In genomic region chr20:62419759-62420158, GRCh38 we compare ENCODE assay signal across 18 cellular contexts. TPM values are rescaled to one million over a fixed set of nuclear protein-coding genes. Genes with fewer than 3 reads are reported as not detected.
DNase-seq lines count a peak whose midpoint lies in the region; ATAC-seq, FAIRE-seq and TF ChIP-seq lines count a peak whose summit lies in the region.
"Had no signal": no experiment of that assay in that cellular context is flagged by ENCODE, and none has a peak within 500 bp of the region (broad histone marks: within the 10 kb centered on the region; RNA-seq: fewer than 3 reads in every experiment).

No MANE protein-coding gene starts in this region.

- H3K14ac ChIP-seq in H9 (ENCODE audit: insufficient read depth, low read length) = peak overlapping the region; percentile 14; the same call in 1 of the 2 replicates

- H3K4ac ChIP-seq in H9 (ENCODE audit: low read depth, low read length) = no peak overlapping the region

- no peak overlapping the region for H2BK120ac ChIP-seq in H9 (ENCODE audit: low read depth, low read length, poor library complexity, severe bottlenecking)

- no peak for ATAC-seq in K562
- no peak for ATAC-seq in HG02884 (IDR thresholded peaks at IDR 0.05; ENCODE audit: unreplicated experiment)
- ATAC-seq: HCT116 had no signal

- H3K4me3 Mint-ChIP-seq in Caco-2 (ENCODE audit: unreplicated experiment) (no peak overlapping the region), H9 (no peak overlapping the region)
- H3K4me3 Mint-ChIP-seq: CD4-positive, alpha-beta memory T cell had no signal

- H3K9ac ChIP-seq in H9 (ENCODE audit: extremely low read depth, insufficient read length, low read length) (no peak overlapping the region), K562 (ENCODE audit: insufficient read depth in 1 of 2, low read depth in 2 of 2, low read length in 2 of 2) (peak overlapping the region in 1 of 2 experiments; percentile 37; a peak in 1 of 4 replicates)

- CTCF ChIA-PET in Caco-2 (lab: Charles Lee) = interaction anchor here (0.6 to 1.2 kb wide), 2 partner anchors 10 to 33 kb away, joined by 3 to 4 read pairs; partner anchors contain the start of gene RPS21
- CTCF ChIA-PET in K562 (lab: Yijun Ruan, JAX; ENCODE audit: low intra/inter-chr PET ratio) = no interaction called here

- no peak overlapping the region for H4K8ac ChIP-seq in H9 (replicated peaks; ENCODE audit: insufficient read length, low read depth, low read length)

- H3K27ac ChIP-seq in H9 (ENCODE audit: insufficient read length, low read depth, low read length) (no peak overlapping the region), K562 (ENCODE audit: extremely low read depth, low read depth, low read length) (no peak overlapping the region)

- no TSS peak for BruUV-seq in Caco-2 (replicated peaks; lab: Mats Ljungman, UMichigan)
- BruUV-seq in K562 (replicated peaks; lab: Mats Ljungman, UMichigan) = no TSS peak

- H3K9me3 Mint-ChIP-seq in Caco-2 (ENCODE audit: unreplicated experiment) (no peaks in the 10 kb centered on the region), H9 (peaks cover 0 to 5% of the 10 kb centered on the region in 2 experiments; a peak in 2 of 5 replicates)

- no peaks in the 10 kb centered on the region for H3K79me1 ChIP-seq in H9 (ENCODE audit: insufficient read depth, low read depth, low read length, poor library complexity, severe bottlenecking)

- H3K9me1 ChIP-seq in K562 (ENCODE audit: control insufficient read depth, insufficient read depth, low read length) = peaks cover 3% of the 10 kb centered on the region

- no peaks in the 10 kb centered on the region for H3K23me2 ChIP-seq in H9 (ENCODE audit: insufficient read length, low read depth, low read length, poor library complexity, severe bottlenecking)

- intact Hi-C loops in Caco-2 (cut with micrococcal nuclease; ENCODE audit: unreplicated experiment) (no loop called here), K562 (cut with micrococcal nuclease) (no loop called here)

- DNase-seq in Caco-2 (no peak), H9 (no peak), K562 (ENCODE audit: extremely low read depth in 1 of 4, low spot score in 3 of 4) (peak in 2 of 4 experiments; percentile 60 to 61), NCI-H1105 treated with DMSO at 0.1 percent for 48 hours (lab: John Stamatoyannopoulos, UW) (no peak)
- DNase-seq: C1 segment of cervical spinal cord; CD4-positive, alpha-beta memory T cell; COR-L47; DMS153; DND-41 had no signal

- H2BK15ac ChIP-seq in H9 (ENCODE audit: low read depth, low read length) = no peak overlapping the region

- FAIRE-seq in K562 (lab: Jason Lieb, UNC) = no peak
- FAIRE-seq: G401.6, GM12892, H1 had no signal

- H3K56ac ChIP-seq in H9 (ENCODE audit: insufficient read length, low read depth, low read length) = no peak overlapping the region

- in situ Hi-C loops in K562 (cut with MboI) = loop anchor here (5.0 to 10.0 kb wide), 2 partner anchors 73 to 195 kb away; no protein-coding TSS in a partner anchor

- H2AFZ ChIP-seq in H9 (ENCODE audit: low read length) = no peak overlapping the region
- no peak overlapping the region for H2AFZ ChIP-seq in K562 (ENCODE audit: low read depth, low read length)

- no peaks in the 10 kb centered on the region for H3K27me3 Mint-ChIP-seq in Caco-2 (ENCODE audit: insufficient read depth, unreplicated experiment)
- peaks cover 1% of the 10 kb centered on the region for H3K27me3 Mint-ChIP-seq in H9 (ENCODE audit: low read depth)
- H3K27me3 Mint-ChIP-seq: CD4-positive, alpha-beta memory T cell had no signal

- H3K27ac Mint-ChIP-seq in Caco-2 (ENCODE audit: unreplicated experiment) (peak overlapping the region; percentile 14), H9 (no peak overlapping the region; a peak in 1 of 7 replicates)

- H3K4me3 ChIP-seq in Caco-2 (ENCODE audit: low read depth, low read length) (no peak overlapping the region), K562 (no peak overlapping the region)

- H3T11ph ChIP-seq in H9 (ENCODE audit: low read length) = no peak overlapping the region

- no peak overlapping the region for H2BK20ac ChIP-seq in H9 (ENCODE audit: low read depth, low read length, poor library complexity, severe bottlenecking)

- no peak overlapping the region for H3K18ac ChIP-seq in H9 (ENCODE audit: insufficient read length, low read depth, low read length)

- no peak for TF ChIP-seq EP300 in K562 (IDR thresholded peaks at IDR 0.05; ENCODE audit: low read length)

- H3K4me2 ChIP-seq in H9 (ENCODE audit: insufficient read depth, insufficient read length, low read length) (no peak overlapping the region), K562 (ENCODE audit: insufficient read depth, low read length) (no peak overlapping the region)

- no peak overlapping the region for H4K91ac ChIP-seq in H9 (ENCODE audit: insufficient read length, low read depth, low read length)

- H3K23ac ChIP-seq in H9 (ENCODE audit: insufficient read length, low read depth, low read length) = no peak overlapping the region

- H2BK12ac ChIP-seq in H9 (ENCODE audit: insufficient read length, low read depth, low read length) = no peak overlapping the region

- no peak overlapping the region for H2AK5ac ChIP-seq in H9 (ENCODE audit: insufficient read length, low read length)

- TF ChIP-seq CTCF in Caco-2 (IDR thresholded peaks at IDR 0.05; ENCODE audit: insufficient read depth in 1 of 2, low read depth in 1 of 2, low read length in 1 of 2, severe bottlenecking in 1 of 2, unreplicated experiment in 1 of 2) (no peak), H9 (conservative IDR thresholded peaks at IDR 0.05) (no peak), K562 (IDR thresholded peaks at IDR 0.05 in 2 of 3, conservative IDR thresholded peaks at IDR 0.05 in 1 of 3; ENCODE audit: insufficient read depth in 2 of 3, low read depth in 1 of 3, low read length in 3 of 3) (no peak)

- peaks cover 42% of the 10 kb centered on the region for H3K4me1 Mint-ChIP-seq in Caco-2 (ENCODE audit: low read depth, unreplicated experiment)
- H3K4me1 Mint-ChIP-seq in H9 = peaks cover 1 to 15% of the 10 kb centered on the region in 2 experiments

- H3K9me3 ChIP-seq in Caco-2 (no peaks in the 10 kb centered on the region), H9 (ENCODE audit: control insufficient read depth, low read depth, low read length) (no peaks in the 10 kb centered on the region), K562 (replicated peaks; ENCODE audit: control insufficient read depth, insufficient read depth, low read depth, low read length) (no peaks in the 10 kb centered on the region)

- WGBS in H9 (ENCODE audit: extremely low coverage, insufficient read length, low lambda C conversion rate) = no CpG with 5 or more reads among the region's 9 CpGs
- WGBS in K562 (ENCODE audit: insufficient coverage, low coverage, missing lambda C conversion rate) = 9% methylated on average over 9 of the region's 9 CpGs

- H3K27me3 ChIP-seq in Caco-2 (replicated peaks; ENCODE audit: control insufficient read depth, insufficient read depth, low read length) (no peaks in the 10 kb centered on the region), H9 (ENCODE audit: insufficient read depth, low read length) (no peaks in the 10 kb centered on the region), K562 (ENCODE audit: control insufficient read depth in 2 of 2, insufficient read depth in 2 of 2, low read length in 2 of 2) (peaks cover 10 to 50% of the 10 kb centered on the region in 2 experiments; a peak in 4 of 5 replicates)

- H3K36me3 Mint-ChIP-seq in Caco-2 (ENCODE audit: insufficient read depth, unreplicated experiment) (peaks cover 61% of the 10 kb centered on the region), H9 (ENCODE audit: insufficient read depth in 1 of 3, low read depth in 3 of 3) (peaks cover 0 to 4% (median 0%) of the 10 kb centered on the region in 3 experiments; a peak in 1 of 7 replicates)
- H3K36me3 Mint-ChIP-seq: CD4-positive, alpha-beta memory T cell had no signal

- POLR2A ChIA-PET in Caco-2 (lab: Charles Lee) (no interaction called here), K562 (lab: Yijun Ruan, JAX) (interaction anchor here (0.7 to 1.2 kb wide), 3 partner anchors 10 to 150 kb away, joined by 3 to 5 read pairs (median 4); no protein-coding TSS in a partner anchor)

- no peak overlapping the region for H4K5ac ChIP-seq in H9 (ENCODE audit: insufficient read length, low read depth, low read length)

- H4K20me1 ChIP-seq in H9 (ENCODE audit: control insufficient read depth, insufficient read depth, insufficient read length) (no peaks in the 10 kb centered on the region), K562 (replicated peaks; ENCODE audit: control insufficient read depth, insufficient read depth, low read length) (0 out of 2 replicates have a peak, but pooled peaks cover 10% of the 10 kb centered on the region)

- no peak for TF ChIP-seq POLR2A in K562 (conservative IDR thresholded peaks at IDR 0.05)

- no peak for TF ChIP-seq RAD21 in K562 (CRISPR knock-in tag; conservative IDR thresholded peaks at IDR 0.05 in 1 of 2, IDR thresholded peaks at IDR 0.05 in 1 of 2)

- H3K79me2 ChIP-seq in H9 (ENCODE audit: insufficient read depth, low read length) (no peaks in the 10 kb centered on the region), K562 (ENCODE audit: control insufficient read depth, insufficient read depth, low read length) (no peaks in the 10 kb centered on the region)

- H3K36me3 ChIP-seq in Caco-2 (ENCODE audit: control insufficient read depth, insufficient read depth, low read length) = peaks cover 8% of the 10 kb centered on the region
- no peaks in the 10 kb centered on the region for H3K36me3 ChIP-seq in K562 (ENCODE audit: control insufficient read depth, insufficient read depth, low read length)

- no peak overlapping the region for H2BK5ac ChIP-seq in H9 (ENCODE audit: insufficient read length, low read length)

- H3K4me1 ChIP-seq in Caco-2 (peaks cover 41% of the 10 kb centered on the region), H9 (ENCODE audit: insufficient read depth, low read length) (no peaks in the 10 kb centered on the region), K562 (replicated peaks in 1 of 2; ENCODE audit: control insufficient read depth in 2 of 2, insufficient read depth in 2 of 2, low read length in 2 of 2) (peaks cover 8 to 87% of the 10 kb centered on the region in 2 experiments; a peak in 4 of 5 replicates)

RNA-seq across cellular contexts. Expression of gene RBBP8NL, which starts 7.6 kb away (rescaled TPM):
- total RNA-seq in Caco-2 (2022) (39.2 and 40.5 TPM in 2 replicates), H9 (2021) (0.20 and 0.28 TPM in 2 replicates), K562 (2014; rRNA removed) (not detected in 2 replicates), K562 (2014; rRNA removed; fragmentation: Illumina TruSeq; extraction: Trizol) (not detected in 2 replicates), K562 (2015; rRNA removed; fragmentation: Illumina TruSeq; extraction: Trizol) (not detected in 2 replicates), K562 (2021) (not detected in 2 replicates)
- total RNA-seq in K562 (2011; cell fraction: chromatin; rRNA removed; ENCODE audit: low replicate concordance) = not detected in 2 replicates
- not detected in 2 replicates for total RNA-seq in K562 (2011; cell fraction: nucleolus; rRNA removed)
- total RNA-seq in K562 (2011; cell fraction: nucleoplasm; rRNA removed) = not detected in 2 replicates
- polyA plus RNA-seq in K562 (2011; rRNA removed) (not detected in 2 replicates), K562 (2014; fragmentation: Illumina TruSeq; extraction: Trizol) (not detected in 2 replicates), K562 (2014; fragmentation: Nextera tagmentation; extraction: Ambion mirVana) (not detected), K562 (2014; rRNA removed) (not detected in 2 replicates)
- polyA plus RNA-seq in K562 (2011; cell fraction: cytosol; rRNA removed) = 0.04 TPM in 1 of 2 replicates, not detected in the other
- 0.09 TPM in 1 of 2 replicates, not detected in the other for polyA plus RNA-seq in K562 (2011; cell fraction: nucleus; rRNA removed)
- polyA plus RNA-seq in K562 (2012) = not detected in 2 replicates
- not detected in 2 replicates for polyA minus RNA-seq in K562 (2011; rRNA and poly(A)+ RNA removed)
- not detected in 2 replicates for polyA minus RNA-seq in K562 (2011; cell fraction: cytosol; rRNA and poly(A)+ RNA removed)
- polyA minus RNA-seq in K562 (2011; cell fraction: nucleus; rRNA and poly(A)+ RNA removed) = not detected in 2 replicates
- total RNA-seq: A172; A673; CD4-positive, alpha-beta memory T cell; H7 had no signal
- polyA plus RNA-seq: BJ; CD4-positive, alpha-beta memory T cell had no signal

RNA-seq across cellular contexts. Expression of gene CABLES2, which starts 12.7 kb away (rescaled TPM):
- total RNA-seq in Caco-2 (2022) (30.7 and 36.4 TPM in 2 replicates), H9 (2021) (10.8 and 11.0 TPM in 2 replicates), K562 (2014; rRNA removed) (1.2 and 2.0 TPM in 2 replicates), K562 (2014; rRNA removed; fragmentation: Illumina TruSeq; extraction: Trizol) (0.93 and 1.3 TPM in 2 replicates), K562 (2015; rRNA removed; fragmentation: Illumina TruSeq; extraction: Trizol) (1.4 and 1.6 TPM in 2 replicates), K562 (2021) (3.7 and 4.2 TPM in 2 replicates)
- 3.6 and 7.1 TPM in 2 replicates for total RNA-seq in K562 (2011; cell fraction: chromatin; rRNA removed; ENCODE audit: low replicate concordance)
- 3.0 and 3.3 TPM in 2 replicates for total RNA-seq in K562 (2011; cell fraction: nucleolus; rRNA removed)
- 2.5 and 3.0 TPM in 2 replicates for total RNA-seq in K562 (2011; cell fraction: nucleoplasm; rRNA removed)
- polyA plus RNA-seq in K562 (2011; rRNA removed) (2.2 and 2.5 TPM in 2 replicates), K562 (2014; fragmentation: Illumina TruSeq; extraction: Trizol) (2.7 and 3.2 TPM in 2 replicates), K562 (2014; fragmentation: Nextera tagmentation; extraction: Ambion mirVana) (under 1 TPM; 0.46 to 0.72 TPM), K562 (2014; rRNA removed) (2.1 and 2.2 TPM in 2 replicates)
- 2.6 and 3.8 TPM in 2 replicates for polyA plus RNA-seq in K562 (2011; cell fraction: cytosol; rRNA removed)
- 5.3 and 9.0 TPM in 2 replicates for polyA plus RNA-seq in K562 (2011; cell fraction: nucleus; rRNA removed)
- polyA plus RNA-seq in K562 (2012) = 3.9 and 7.7 TPM in 2 replicates
- 1.1 and 1.7 TPM in 2 replicates for polyA minus RNA-seq in K562 (2011; rRNA and poly(A)+ RNA removed)
- polyA minus RNA-seq in K562 (2011; cell fraction: cytosol; rRNA and poly(A)+ RNA removed) = 5.1 and 5.4 TPM in 2 replicates
- polyA minus RNA-seq in K562 (2011; cell fraction: nucleus; rRNA and poly(A)+ RNA removed) = 1.6 and 1.7 TPM in 2 replicates

RNA-seq across cellular contexts. Expression of gene RPS21, which starts 32.9 kb away (rescaled TPM):
- total RNA-seq in Caco-2 (2022) = 4,496 and 4,723 TPM in 2 replicates
- total RNA-seq in H9 (2021) = 1,715 and 1,736 TPM in 2 replicates
- 256 and 439 TPM in 2 replicates for total RNA-seq in K562 (2011; cell fraction: chromatin; rRNA removed; ENCODE audit: low replicate concordance)
- 1,390 and 1,394 TPM in 2 replicates for total RNA-seq in K562 (2011; cell fraction: nucleolus; rRNA removed)
- total RNA-seq in K562 (2011; cell fraction: nucleoplasm; rRNA removed) = 1,168 and 2,200 TPM in 2 replicates
- total RNA-seq in K562 (2014; rRNA removed) = 1,801 and 2,504 TPM in 2 replicates
- 1,196 and 1,380 TPM in 2 replicates for total RNA-seq in K562 (2014; rRNA removed; fragmentation: Illumina TruSeq; extraction: Trizol)
- 1,567 and 1,716 TPM in 2 replicates for total RNA-seq in K562 (2015; rRNA removed; fragmentation: Illumina TruSeq; extraction: Trizol)
- total RNA-seq in K562 (2021) = 3,091 and 3,491 TPM in 2 replicates
- polyA plus RNA-seq in K562 (2011; rRNA removed) = 5,647 and 7,256 TPM in 2 replicates
- 8,200 and 10,658 TPM in 2 replicates for polyA plus RNA-seq in K562 (2011; cell fraction: cytosol; rRNA removed)
- 3,206 and 5,803 TPM in 2 replicates for polyA plus RNA-seq in K562 (2011; cell fraction: nucleus; rRNA removed)
- polyA plus RNA-seq in K562 (2012) = 4,519 and 5,994 TPM in 2 replicates
- polyA plus RNA-seq in K562 (2014; fragmentation: Illumina TruSeq; extraction: Trizol) = 1,908 and 2,386 TPM in 2 replicates
- 1,000 to 10,000 TPM; 3,588 to 3,968 TPM for polyA plus RNA-seq in K562 (2014; fragmentation: Nextera tagmentation; extraction: Ambion mirVana)
- polyA plus RNA-seq in K562 (2014; rRNA removed) = 3,958 and 4,439 TPM in 2 replicates
- 1,429 and 1,744 TPM in 2 replicates for polyA minus RNA-seq in K562 (2011; rRNA and poly(A)+ RNA removed)
- polyA minus RNA-seq in K562 (2011; cell fraction: cytosol; rRNA and poly(A)+ RNA removed) = 755 and 891 TPM in 2 replicates
- 430 and 792 TPM in 2 replicates for polyA minus RNA-seq in K562 (2011; cell fraction: nucleus; rRNA and poly(A)+ RNA removed)

RNA-seq across cellular contexts. Expression of gene LAMA5, which starts 52.6 kb away (rescaled TPM):
- total RNA-seq in Caco-2 (2022) (1,050 and 1,125 TPM in 2 replicates), H9 (2021) (200 and 201 TPM in 2 replicates), K562 (2014; rRNA removed) (26.4 and 38.3 TPM in 2 replicates), K562 (2014; rRNA removed; fragmentation: Illumina TruSeq; extraction: Trizol) (2.2 and 3.2 TPM in 2 replicates), K562 (2015; rRNA removed; fragmentation: Illumina TruSeq; extraction: Trizol) (11.3 and 11.7 TPM in 2 replicates), K562 (2021) (86.4 and 101 TPM in 2 replicates)
- total RNA-seq in K562 (2011; cell fraction: chromatin; rRNA removed; ENCODE audit: low replicate concordance) = 218 and 612 TPM in 2 replicates
- 256 and 378 TPM in 2 replicates for total RNA-seq in K562 (2011; cell fraction: nucleolus; rRNA removed)
- total RNA-seq in K562 (2011; cell fraction: nucleoplasm; rRNA removed) = 206 and 238 TPM in 2 replicates
- polyA plus RNA-seq in K562 (2011; rRNA removed) (4.4 and 10.0 TPM in 2 replicates), K562 (2014; fragmentation: Illumina TruSeq; extraction: Trizol) (7.8 and 20.0 TPM in 2 replicates), K562 (2014; fragmentation: Nextera tagmentation; extraction: Ambion mirVana) (under 1 TPM; 0.31 to 0.48 TPM), K562 (2014; rRNA removed) (60.2 and 67.3 TPM in 2 replicates)
- polyA plus RNA-seq in K562 (2011; cell fraction: cytosol; rRNA removed) = 3.9 and 11.1 TPM in 2 replicates
- 130 and 166 TPM in 2 replicates for polyA plus RNA-seq in K562 (2011; cell fraction: nucleus; rRNA removed)
- polyA plus RNA-seq in K562 (2012) = 49.7 and 63.1 TPM in 2 replicates
- polyA minus RNA-seq in K562 (2011; rRNA and poly(A)+ RNA removed) = 1.5 and 1.9 TPM in 2 replicates
- 11.0 and 21.3 TPM in 2 replicates for polyA minus RNA-seq in K562 (2011; cell fraction: cytosol; rRNA and poly(A)+ RNA removed)
- polyA minus RNA-seq in K562 (2011; cell fraction: nucleus; rRNA and poly(A)+ RNA removed) = 33.7 and 42.1 TPM in 2 replicates
- polyA plus RNA-seq: CD4-positive, alpha-beta memory T cell had no signal

RNA-seq across cellular contexts. Expression of gene GATA5, which starts 56.0 kb away (rescaled TPM):
- total RNA-seq in Caco-2 (2022) (0.12 and 0.25 TPM in 2 replicates), H9 (2021) (0.24 and 0.39 TPM in 2 replicates), K562 (2014; rRNA removed) (0.18 and 0.45 TPM in 2 replicates), K562 (2014; rRNA removed; fragmentation: Illumina TruSeq; extraction: Trizol) (0.06 TPM in 1 of 2 replicates, not detected in the other), K562 (2015; rRNA removed; fragmentation: Illumina TruSeq; extraction: Trizol) (0.08 and 0.22 TPM in 2 replicates), K562 (2021) (0.49 TPM in 2 replicates)
- total RNA-seq in K562 (2011; cell fraction: chromatin; rRNA removed; ENCODE audit: low replicate concordance) = 0.40 and 1.3 TPM in 2 replicates
- total RNA-seq in K562 (2011; cell fraction: nucleolus; rRNA removed) = 0.66 and 0.67 TPM in 2 replicates
- 0.29 and 0.46 TPM in 2 replicates for total RNA-seq in K562 (2011; cell fraction: nucleoplasm; rRNA removed)
- polyA plus RNA-seq in K562 (2011; rRNA removed) (0.57 and 0.68 TPM in 2 replicates), K562 (2014; fragmentation: Illumina TruSeq; extraction: Trizol) (0.09 and 0.11 TPM in 2 replicates), K562 (2014; fragmentation: Nextera tagmentation; extraction: Ambion mirVana) (not detected), K562 (2014; rRNA removed) (0.16 and 0.34 TPM in 2 replicates)
- 0.68 and 2.4 TPM in 2 replicates for polyA plus RNA-seq in K562 (2011; cell fraction: cytosol; rRNA removed)
- 1.4 and 2.7 TPM in 2 replicates for polyA plus RNA-seq in K562 (2011; cell fraction: nucleus; rRNA removed)
- 0.43 and 0.44 TPM in 2 replicates for polyA plus RNA-seq in K562 (2012)
- polyA minus RNA-seq in K562 (2011; rRNA and poly(A)+ RNA removed) = 0.12 and 0.39 TPM in 2 replicates
- polyA minus RNA-seq in K562 (2011; cell fraction: cytosol; rRNA and poly(A)+ RNA removed) = 0.86 and 1.5 TPM in 2 replicates
- polyA minus RNA-seq in K562 (2011; cell fraction: nucleus; rRNA and poly(A)+ RNA removed) = 0.67 TPM in 2 replicates
- total RNA-seq: A673; CD4-positive, alpha-beta memory T cell had no signal
- polyA plus RNA-seq: BJ; CD4-positive, alpha-beta memory T cell had no signal

Comparison
In these comparisons a context has a peak if more than half of its experiments do, and no peak if none do; other contexts are left out.
1. RNA of gene RBBP8NL, which starts 7.6 kb away (total RNA-seq): 39.2 to 40.5 TPM in Caco-2; 0.20 to 0.28 TPM in H9 and not detected in K562; every median in the first group is over 10 times any median in the second.